ENCODE assay signal across 22 cellular contexts in the genomic region with DNA sequence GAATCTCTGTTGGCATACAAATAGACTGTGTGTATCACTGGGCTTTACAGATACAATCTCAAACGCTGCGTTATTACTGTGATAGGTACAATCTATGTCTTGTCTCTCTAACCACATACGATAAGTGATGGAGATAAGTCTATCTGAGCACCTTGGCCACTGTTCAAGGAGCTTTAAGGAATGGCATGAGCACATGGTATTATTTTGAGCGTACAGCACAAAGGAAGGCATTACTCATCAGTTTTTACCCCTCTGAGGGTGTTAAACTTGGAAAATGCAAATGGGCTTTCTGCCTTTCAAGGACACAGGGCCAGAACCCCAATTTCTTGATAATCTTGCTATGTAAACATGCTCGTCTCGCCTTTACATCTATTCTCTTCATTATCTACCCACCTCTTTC.
"Had no signal": no experiment of that assay in that cellular context is flagged by ENCODE, and none has a peak within 500 bp of the region (broad histone marks: within the 10 kb centered on the region; RNA-seq: fewer than 3 reads in every experiment).

No MANE protein-coding gene starts in this region.

- H3K27me3 ChIP-seq: SJSA1 had no signal

- H3K36me3 ChIP-seq: SJSA1 had no signal

- H3K27ac ChIP-seq: SJSA1, SK-N-MC had no signal

- H3K4me3 ChIP-seq: SJSA1, SK-N-MC had no signal

- FAIRE-seq: RCC 7860 had no signal

- DNase-seq: KBM-7, MV-4-11, NCI-H1048, NCI-H1105, NCI-H1436 treated with DMSO at 0.1 percent for 48 hours, NCI-H1694, NCI-H187 treated with DMSO at 0.1 percent for 48 hours, NCI-H2029 treated with DMSO at 0.1 percent for 48 hours, NCI-H2171 treated with DMSO at 0.1 percent for 48 hours, NCI-H226, NCI-H446, NCI-H510A, NCI-H524 treated with DMSO at 0.1 percent for 48 hours, NCI-H69, NCI-H774, Right ventricle myocardium superior, RPMI8226, SIG-M5, SW 1271 had no signal
